ENCODE assay signal across 15 cellular contexts in genomic region chr6:22102671-22103070, GRCh38.
DNase-seq lines count a peak whose midpoint lies in the region; ATAC-seq and TF ChIP-seq lines count a peak whose summit lies in the region.
"Had no signal": no experiment of that assay in that cellular context is flagged by ENCODE, and none has a peak within 500 bp of the region (broad histone marks: within the 10 kb centered on the region; RNA-seq: fewer than 3 reads in every experiment).

No MANE protein-coding gene starts in this region.

- peaks cover 14% of the 10 kb centered on the region for H3K4me1 Mint-ChIP-seq in activated CD4-positive, alpha-beta T cell treated with anti-CD3 and anti-CD28 coated beads for 36 hours
- H3K4me1 Mint-ChIP-seq in naive B cell, result peaks cover 8 to 12% (median 8%) of the 10 kb centered on the region in 3 donors
- H3K4me1 Mint-ChIP-seq: naive thymus-derived CD4-positive, alpha-beta T cell had no signal

- no peak overlapping the region for H3K27ac ChIP-seq in right lobe of liver
- H3K27ac ChIP-seq: A549 had no signal

- no peak overlapping the region for H3K4me3 ChIP-seq in right lobe of liver
- H3K4me3 ChIP-seq: A549 had no signal

- 53% methylated on average over 3 of the region's 3 CpGs for WGBS in right lobe of liver (ENCODE audit: insufficient coverage, low coverage, low lambda C conversion rate, missing lambda C conversion rate)

- no peak overlapping the region for H3K4me3 Mint-ChIP-seq in activated CD4-positive, alpha-beta T cell treated with anti-CD3 and anti-CD28 coated beads for 36 hours
- no peak overlapping the region for H3K4me3 Mint-ChIP-seq in naive B cell
- H3K4me3 Mint-ChIP-seq: naive thymus-derived CD4-positive, alpha-beta T cell had no signal

- intact Hi-C loops in activated CD4-positive, alpha-beta T cell treated with anti-CD3 and anti-CD28 coated beads for 36 hours (cut with DNase I, micrococcal nuclease), result loop anchor here in 1 of 2 experiments (2.0 kb wide), 1 partner anchor 40 kb away; no protein-coding TSS in a partner anchor
- intact Hi-C loops in right lobe of liver (cut with DNase I), result no loop called here

- CTCF ChIA-PET in activated CD4-positive, alpha-beta T cell treated with anti-CD3 and anti-CD28 coated beads for 36 hours (lab: Charles Lee), result no interaction called here

- H3K36me3 Mint-ChIP-seq in activated CD4-positive, alpha-beta T cell treated with anti-CD3 and anti-CD28 coated beads for 36 hours (ENCODE audit: low read depth), result peaks cover 4% of the 10 kb centered on the region
- no peaks in the 10 kb centered on the region for H3K36me3 Mint-ChIP-seq in naive B cell
- H3K36me3 Mint-ChIP-seq: naive thymus-derived CD4-positive, alpha-beta T cell had no signal

- peaks cover 3% of the 10 kb centered on the region for H3K27me3 Mint-ChIP-seq in activated CD4-positive, alpha-beta T cell treated with anti-CD3 and anti-CD28 coated beads for 36 hours
- no peaks in the 10 kb centered on the region for H3K27me3 Mint-ChIP-seq in naive B cell
- H3K27me3 Mint-ChIP-seq: naive thymus-derived CD4-positive, alpha-beta T cell had no signal

- H3K9me3 ChIP-seq in right lobe of liver, result no peaks in the 10 kb centered on the region
- H3K9me3 ChIP-seq: SK-N-SH had no signal

- no peak for TF ChIP-seq CTCF in right lobe of liver (IDR thresholded peaks at IDR 0.05)

- ATAC-seq in activated CD4-positive, alpha-beta T cell treated with anti-CD3 and anti-CD28 coated beads for 36 hours, result peak; percentile 53
- ATAC-seq in GM21717 (IDR thresholded peaks at IDR 0.05; ENCODE audit: unreplicated experiment) (peak; percentile 89), HG03342 (IDR thresholded peaks at IDR 0.05; ENCODE audit: unreplicated experiment) (peak; percentile 91), naive B cell (ENCODE audit: low read depth in 2 of 2) (peak; percentile 66 to 79), right lobe of liver (no peak)
- ATAC-seq: A549; naive thymus-derived CD4-positive, alpha-beta T cell had no signal

- no peaks in the 10 kb centered on the region for H3K36me3 ChIP-seq in right lobe of liver

- no peaks in the 10 kb centered on the region for H3K27me3 ChIP-seq in right lobe of liver

- POLR2A ChIA-PET in activated CD4-positive, alpha-beta T cell treated with anti-CD3 and anti-CD28 coated beads for 36 hours (lab: Charles Lee), result no interaction called here

- peak overlapping the region; percentile 1 for H3K27ac Mint-ChIP-seq in activated CD4-positive, alpha-beta T cell treated with anti-CD3 and anti-CD28 coated beads for 36 hours
- peak overlapping the region in 3 of 6 donors; percentile 6 to 23 (median 15) for H3K27ac Mint-ChIP-seq in naive B cell
- H3K27ac Mint-ChIP-seq: naive thymus-derived CD4-positive, alpha-beta T cell had no signal

- DNase-seq in activated CD4-positive, alpha-beta T cell treated with anti-CD3 and anti-CD28 coated beads for 36 hours, result peak; percentile 40
- DNase-seq in activated CD4-positive, alpha-beta T cell treated with anti-CD3 and anti-CD28 coated beads, Interleukin-2, amount 50 U/mL, for 4 hours, result no peak
- peak; percentile 27 for DNase-seq in naive B cell
- no peak for DNase-seq in NCI-H128 (lab: John Stamatoyannopoulos, UW; ENCODE audit: unreplicated experiment)
- no peak for DNase-seq in NCI-H1436 (lab: John Stamatoyannopoulos, UW)
- DNase-seq in right lobe of liver, result no peak
- DNase-seq: cortex of kidney; GDM1; naive thymus-derived CD4-positive, alpha-beta T cell; NCI-H2171 treated with DMSO at 0.1 percent for 48 hours; SK-N-SH; trophoblast cell had no signal

- TF ChIP-seq POLR2A in right lobe of liver (IDR thresholded peaks at IDR 0.05), result no peak

- H3K4me1 ChIP-seq in right lobe of liver, result no peaks in the 10 kb centered on the region
- H3K4me1 ChIP-seq: A549 had no signal

- peaks cover 2% of the 10 kb centered on the region for H3K9me3 Mint-ChIP-seq in activated CD4-positive, alpha-beta T cell treated with anti-CD3 and anti-CD28 coated beads for 36 hours (ENCODE audit: low read depth)
- H3K9me3 Mint-ChIP-seq in naive B cell, result peaks cover 0 to 4% (median 0%) of the 10 kb centered on the region in 7 donors

Comparison
In these comparisons a context has a peak if more than half of its experiments do, and no peak if none do; other contexts are left out.
1. DNase-seq: peak in activated CD4-positive, alpha-beta T cell treated with anti-CD3 and anti-CD28 coated beads for 36 hours (single experiment) and naive B cell (single experiment); none in activated CD4-positive, alpha-beta T cell treated with anti-CD3 and anti-CD28 coated beads, Interleukin-2, amount 50 U/mL, for 4 hours (0 of 2), NCI-H128 (single experiment), NCI-H1436 (single experiment) and right lobe of liver (0 of 3).
2. ATAC-seq: peak in activated CD4-positive, alpha-beta T cell treated with anti-CD3 and anti-CD28 coated beads for 36 hours (single experiment), GM21717 (single experiment), HG03342 (single experiment) and naive B cell (2 of 2); none in right lobe of liver (0 of 4).